8 cellular contexts compared by ENCODE assay signal in genomic region chr7:7761340-7761973, GRCh38. TPM values are rescaled to one million over a fixed set of nuclear protein-coding genes. Genes with fewer than 3 reads are reported as not detected.
DNase-seq lines count a peak whose midpoint lies in the region; ATAC-seq, FAIRE-seq and TF ChIP-seq lines count a peak whose summit lies in the region.

No MANE protein-coding gene starts in this region.

- no peak for TF ChIP-seq POLR2A in stomach (IDR thresholded peaks at IDR 0.05)
- no peak for TF ChIP-seq POLR2A in GM18505 (IDR thresholded peaks at IDR 0.05; ENCODE audit: borderline replicate concordance, extremely low read depth, insufficient read depth, insufficient read length)

- peaks cover 0 to 12% of the 10 kb centered on the region in 2 donors for H3K4me1 ChIP-seq in right atrium auricular region
- peaks cover 10 to 60% (median 34%) of the 10 kb centered on the region in 4 donors for H3K4me1 ChIP-seq in stomach

- FAIRE-seq in GM18507 (lab: Jason Lieb, UNC) = peak; percentile 67

- intact Hi-C loops in stomach (cut with DNase I; ENCODE audit: low total_unique reads) = no loop called here

- H3K27me3 ChIP-seq in right atrium auricular region (no peaks in the 10 kb centered on the region), stomach (no peaks in the 10 kb centered on the region)

- no peaks in the 10 kb centered on the region for H3K27me3 Mint-ChIP-seq in activated naive CD8-positive, alpha-beta T cell treated with anti-CD3 and anti-CD28 coated beads, Interleukin-2, amount 10 ng/mL, durations not matched to agents 7 days and 5 days

- peak overlapping the region; percentile 96 for H3K27ac Mint-ChIP-seq in activated naive CD8-positive, alpha-beta T cell treated with anti-CD3 and anti-CD28 coated beads, Interleukin-2, amount 10 ng/mL, durations not matched to agents 7 days and 5 days

- peak overlapping the region; percentile 92 for H3K4me3 Mint-ChIP-seq in activated naive CD8-positive, alpha-beta T cell treated with anti-CD3 and anti-CD28 coated beads, Interleukin-2, amount 10 ng/mL, durations not matched to agents 7 days and 5 days

- H3K27ac ChIP-seq in right atrium auricular region (peak overlapping the region; percentile 18 to 59), stomach (peak overlapping the region in 4 of 5 donors; percentile 77 to 85 (median 82))

- no peaks in the 10 kb centered on the region for H3K36me3 Mint-ChIP-seq in activated naive CD8-positive, alpha-beta T cell treated with anti-CD3 and anti-CD28 coated beads, Interleukin-2, amount 10 ng/mL, durations not matched to agents 7 days and 5 days

- peak; percentile 59 to 64 for DNase-seq in AML-193 (lab: John Stamatoyannopoulos, UW)
- no peak for DNase-seq in GM18507 (ENCODE audit: extremely low spot score, insufficient read length, low read depth)
- DNase-seq in NCI-H1694 treated with DMSO at 0.1 percent for 48 hours (lab: John Stamatoyannopoulos, UW) = peak; percentile 85
- DNase-seq in activated naive CD8-positive, alpha-beta T cell treated with anti-CD3 and anti-CD28 coated beads, Interleukin-2, amount 10 ng/mL, durations not matched to agents 7 days and 5 days = no peak
- no peak for DNase-seq in right atrium auricular region (ENCODE audit: low spot score)
- no peak for DNase-seq in stomach

- H3K4me3 ChIP-seq in right atrium auricular region (peak overlapping the region in 1 of 2 donors; percentile 40), stomach (peak overlapping the region; percentile 32 to 42 (median 38))

- 25 to 41% (median 25%) methylated on average over 5 of the region's 5 CpGs for WGBS in stomach, 5 donors

- ATAC-seq in activated naive CD8-positive, alpha-beta T cell treated with anti-CD3 and anti-CD28 coated beads, Interleukin-2, amount 10 ng/mL, durations not matched to agents 7 days and 5 days (ENCODE audit: low read depth) = no peak
- ATAC-seq in GM18873 (IDR thresholded peaks at IDR 0.05; ENCODE audit: low FRiP score, unreplicated experiment) = no peak
- ATAC-seq in GM18505 (IDR thresholded peaks at IDR 0.05; ENCODE audit: unreplicated experiment) = no peak

- no peaks in the 10 kb centered on the region for H3K9me3 Mint-ChIP-seq in activated naive CD8-positive, alpha-beta T cell treated with anti-CD3 and anti-CD28 coated beads, Interleukin-2, amount 10 ng/mL, durations not matched to agents 7 days and 5 days

- H3K36me3 ChIP-seq in right atrium auricular region = no peaks in the 10 kb centered on the region
- H3K36me3 ChIP-seq in stomach = no peaks in the 10 kb centered on the region

- H3K4me1 Mint-ChIP-seq in activated naive CD8-positive, alpha-beta T cell treated with anti-CD3 and anti-CD28 coated beads, Interleukin-2, amount 10 ng/mL, durations not matched to agents 7 days and 5 days = peaks cover 20% of the 10 kb centered on the region

- TF ChIP-seq CTCF in right atrium auricular region (IDR thresholded peaks at IDR 0.05) (peak in 1 of 2 donors; percentile 65), stomach (IDR thresholded peaks at IDR 0.05) (peak in 3 of 7 experiments; percentile 16 to 23 (median 19))

- H3K9me3 ChIP-seq in right atrium auricular region = no peaks in the 10 kb centered on the region
- H3K9me3 ChIP-seq in stomach = no peaks in the 10 kb centered on the region

- POLR2A ChIA-PET in activated naive CD8-positive, alpha-beta T cell treated with anti-CD3 and anti-CD28 coated beads, Interleukin-2, amount 10 ng/mL, durations not matched to agents 7 days and 5 days (lab: Charles Lee) = interaction anchor here (0.6 kb wide), 1 partner anchor 409 kb away, joined by 3 read pairs; no protein-coding TSS in a partner anchor

- no peak for TF ChIP-seq EP300 in stomach (IDR thresholded peaks at IDR 0.05)

RNA-seq across cellular contexts. Expression of gene RPA3, which starts 43.0 kb away (rescaled TPM):
- 100 to 1,000 TPM in 1 of 2 experiments, 10 to 100 TPM in 1; 89.5 to 101 TPM for total RNA-seq in activated naive CD8-positive, alpha-beta T cell treated with anti-CD3 and anti-CD28 coated beads, Interleukin-2, amount 10 ng/mL, durations not matched to agents 7 days and 5 days
- total RNA-seq in right atrium auricular region = 10 to 100 TPM; 15.6 to 18.0 TPM
- 10 to 100 TPM in 3 of 5 donors, 1 to 10 TPM in 1, not detected in 1; 6.7 to 44.9 (median 20.8) TPM for total RNA-seq in stomach
- polyA plus RNA-seq in stomach = 10 to 100 TPM; 28.7 to 39.1 (median 33.0) TPM

Comparison
In these comparisons a context has a peak if more than half of its experiments do, and no peak if none do; other contexts are left out.
1. DNase-seq: peak in AML-193 (2 of 2) and NCI-H1694 treated with DMSO at 0.1 percent for 48 hours (single experiment); none in GM18507 (single experiment), activated naive CD8-positive, alpha-beta T cell treated with anti-CD3 and anti-CD28 coated beads, Interleukin-2, amount 10 ng/mL, durations not matched to agents 7 days and 5 days (single experiment), right atrium auricular region (single experiment) and stomach (single experiment).